Comparison of ENCODE assay signal across 5 cellular contexts in genomic region chrX:10531927-10532326, GRCh38.
"Had no signal": no experiment of that assay in that cellular context is flagged by ENCODE, and none has a peak within 500 bp of the region (broad histone marks: within the 10 kb centered on the region; RNA-seq: fewer than 3 reads in every experiment).

No MANE protein-coding gene starts in this region.

- H3K27ac ChIP-seq: HL-60 had no signal

- ATAC-seq: HepG2, K562 had no signal

- DNase-seq: IMR-90, KBM-7 had no signal

- H3K4me3 ChIP-seq: K562 had no signal
